8 cellular contexts compared by ENCODE assay signal in genomic region chr12:81759215-81759991, GRCh38. TPM values are rescaled to one million over a fixed set of nuclear protein-coding genes. Genes with fewer than 3 reads are reported as not detected.
DNase-seq lines count a peak whose midpoint lies in the region; ATAC-seq, FAIRE-seq and TF ChIP-seq lines count a peak whose summit lies in the region.

TSS of gene PPFIA2 (minus strand) at chr12:81759350.

- peaks cover 6 to 12% of the 10 kb centered on the region in 2 donors for H3K4me1 Mint-ChIP-seq in effector memory CD8-positive, alpha-beta T cell (ENCODE audit: low read depth in 2 of 2)

- peaks cover 15% of the 10 kb centered on the region for H3K4me1 ChIP-seq in lower lobe of right lung

- no peak within 1 kb of the TSS for H3K27ac Mint-ChIP-seq in effector memory CD8-positive, alpha-beta T cell

- ATAC-seq in effector memory CD8-positive, alpha-beta T cell (replicated peaks) = peak; percentile 70
- ATAC-seq in lower lobe of right lung (peak; percentile 59 to 68), HG02571 (IDR thresholded peaks at IDR 0.05; ENCODE audit: unreplicated experiment) (no peak)

- intact Hi-C loops in lower lobe of right lung (cut with DNase I) = no loop called here

- H3K27ac ChIP-seq in SK-N-MC (no peak within 1 kb of the TSS), lower lobe of right lung (no peak within 1 kb of the TSS), substantia nigra (ENCODE audit: low read depth, low read length, poor library complexity, severe bottlenecking) (peak within 1 kb of the TSS; percentile 53)

- DNase-seq in stimulated activated CD4-positive, alpha-beta T cell treated with anti-CD3 and anti-CD28 coated beads, Interleukin-15, amount 100 ng/mL, for 24 hours = peak; percentile 39
- DNase-seq in stimulated activated CD4-positive, alpha-beta T cell treated with anti-CD3 and anti-CD28 coated beads, Interleukin-4, amount 100 ng/mL, for 24 hours = no peak
- DNase-seq in SK-N-MC (ENCODE audit: low read depth, low spot score) (peak; percentile 14), lower lobe of right lung (no peak), substantia nigra (lab: John Stamatoyannopoulos, UW) (peak in 41 of 49 donors; percentile 7 to 69 (median 37)), urothelium cell line (ENCODE audit: low spot score) (no peak)
- no peak for DNase-seq in effector memory CD8-positive, alpha-beta T cell

- H3K4me3 ChIP-seq in SK-N-MC (peak within 1 kb of the TSS; percentile 89), lower lobe of right lung (peak within 1 kb of the TSS; percentile 54)

- H3K27me3 ChIP-seq in lower lobe of right lung (ENCODE audit: low read depth) = peaks cover 28% of the 10 kb centered on the region

- no peak for FAIRE-seq in urothelium cell line (lab: Jason Lieb, UNC)

- no peaks in the 10 kb centered on the region for H3K36me3 Mint-ChIP-seq in effector memory CD8-positive, alpha-beta T cell (ENCODE audit: insufficient read depth)

- H3K36me3 ChIP-seq in SK-N-MC (ENCODE audit: insufficient read depth, low read length) (no peaks in the 10 kb centered on the region), lower lobe of right lung (no peaks in the 10 kb centered on the region)

- H3K9me3 Mint-ChIP-seq in effector memory CD8-positive, alpha-beta T cell = no peaks in the 10 kb centered on the region

- peak within 1 kb of the TSS; percentile 44 to 76 for H3K4me3 Mint-ChIP-seq in effector memory CD8-positive, alpha-beta T cell

- peak within 1 kb of the TSS; percentile 66 for H3K9ac ChIP-seq in SK-N-MC (ENCODE audit: insufficient read length)

- H3K27me3 Mint-ChIP-seq in effector memory CD8-positive, alpha-beta T cell = peaks cover 8 to 24% of the 10 kb centered on the region in 2 donors

- H3K9me3 ChIP-seq in SK-N-MC (ENCODE audit: low read depth, low read length) (no peaks in the 10 kb centered on the region), lower lobe of right lung (no peaks in the 10 kb centered on the region)

- no peak for TF ChIP-seq CTCF in lower lobe of right lung (IDR thresholded peaks at IDR 0.05)

RNA-seq across cellular contexts. Expression of gene PPFIA2, which starts in this region (rescaled TPM):
- total RNA-seq in lower lobe of right lung = 0.83 TPM

Comparison
In these comparisons a context has a peak if more than half of its experiments do, and no peak if none do; other contexts are left out.
1. DNase-seq: peak in stimulated activated CD4-positive, alpha-beta T cell treated with anti-CD3 and anti-CD28 coated beads, Interleukin-15, amount 100 ng/mL, for 24 hours (single experiment), SK-N-MC (single experiment) and substantia nigra (41 of 49); none in stimulated activated CD4-positive, alpha-beta T cell treated with anti-CD3 and anti-CD28 coated beads, Interleukin-4, amount 100 ng/mL, for 24 hours (single experiment), effector memory CD8-positive, alpha-beta T cell (0 of 3), lower lobe of right lung (single experiment) and urothelium cell line (single experiment).
2. Peak in ATAC-seq and H3K4me3 ChIP-seq in lower lobe of right lung; RNA of the gene not detected or under 1 TPM.